12 cellular contexts compared by ENCODE assay signal in the genomic region with DNA sequence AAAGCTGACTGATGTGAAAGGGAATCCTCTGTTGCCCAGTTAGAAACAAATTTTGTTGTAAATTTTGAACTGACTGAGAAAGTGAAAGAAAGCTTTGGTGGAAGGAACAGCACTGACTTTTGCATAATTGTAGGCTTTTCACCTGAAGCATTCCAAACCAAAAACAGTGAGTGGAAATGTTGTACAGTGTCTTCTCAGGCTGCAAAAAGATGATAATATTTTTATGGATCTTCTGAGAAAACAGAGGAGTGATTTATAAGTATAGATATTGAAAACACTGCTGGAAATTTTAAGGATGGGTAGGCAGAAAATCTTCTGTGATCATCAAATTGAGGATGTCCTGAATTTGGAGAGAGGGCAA. TPM values are rescaled to one million over a fixed set of nuclear protein-coding genes. Genes with fewer than 3 reads are reported as not detected.
A peak's percentile ranks its signal among the peaks of the same experiment; 100 is the strongest.
DNase-seq lines count a peak whose midpoint lies in the region; ATAC-seq and TF ChIP-seq lines count a peak whose summit lies in the region.
"Had no signal": no experiment of that assay in that cellular context is flagged by ENCODE, and none has a peak within 500 bp of the region (broad histone marks: within the 10 kb centered on the region; RNA-seq: fewer than 3 reads in every experiment).

No MANE protein-coding gene starts in this region.

- H3K9me3 ChIP-seq in PC-9 (ENCODE audit: insufficient read depth, low read depth), result 0 out of 2 replicates have a peak, but pooled peaks cover 7% of the 10 kb centered on the region

- H3K4me1 ChIP-seq in PC-9 (replicated peaks; ENCODE audit: insufficient read depth), result peaks cover 33% of the 10 kb centered on the region
- peaks cover 29% of the 10 kb centered on the region for H3K4me1 ChIP-seq in foreskin keratinocyte

- H3K4me2 ChIP-seq in PC-9, result peak overlapping the region; percentile 58

- H3K36me3 ChIP-seq in PC-9 (ENCODE audit: low read depth), result no peaks in the 10 kb centered on the region
- H3K36me3 ChIP-seq: cardiac muscle cell had no signal

- no peaks in the 10 kb centered on the region for H3K79me2 ChIP-seq in PC-9 (ENCODE audit: low read depth)

- H3K27me3 ChIP-seq in PC-9 (ENCODE audit: insufficient read depth, low read depth) (no peaks in the 10 kb centered on the region), foreskin keratinocyte (no peaks in the 10 kb centered on the region)
- H3K27me3 ChIP-seq: cardiac muscle cell had no signal

- H3K27ac ChIP-seq in PC-9 (peak overlapping the region; percentile 100), foreskin keratinocyte (peak overlapping the region; percentile 99)
- H3K27ac ChIP-seq: cardiac muscle cell had no signal

- no peak for TF ChIP-seq CTCF in PC-9 (conservative IDR thresholded peaks at IDR 0.05)
- no peak for TF ChIP-seq CTCF in foreskin keratinocyte (conservative IDR thresholded peaks at IDR 0.05)

- H3K4me3 ChIP-seq in PC-9 (peak overlapping the region; percentile 37; the same call in 1 of the 2 replicates), skeletal muscle cell (ENCODE audit: low read depth, low read length) (peak overlapping the region; percentile 7)
- H3K4me3 ChIP-seq: cardiac muscle cell had no signal

- CTCF ChIA-PET in PC-9 (lab: Charles Lee), result interaction anchor here (0.7 kb wide), 1 partner anchor 39 kb away, joined by 6 read pairs; no protein-coding TSS in a partner anchor

- no peak overlapping the region for H2AFZ ChIP-seq in PC-9

- peaks cover 20% of the 10 kb centered on the region for H3F3A ChIP-seq in PC-9 (ENCODE audit: insufficient read depth, low read depth)

- ATAC-seq in GM18519 (IDR thresholded peaks at IDR 0.05; ENCODE audit: low FRiP score, unreplicated experiment) (peak; percentile 13), foreskin keratinocyte (no peak)
- ATAC-seq: natural killer cell treated with Interleukin-12 subunit alpha and Interleukin-12 subunit beta and Interleukin-15 and Interleukin-18, amount 100 ng/mL, for 72 hours had no signal

- TSS peak; percentile 88 for BruUV-seq in PC-9 (replicated peaks; lab: Mats Ljungman, UMichigan)

- H4K20me1 ChIP-seq in PC-9 (ENCODE audit: insufficient read depth), result no peaks in the 10 kb centered on the region

- intact Hi-C loops in PC-9 (cut with micrococcal nuclease; ENCODE audit: unreplicated experiment), result loop anchor here (1.0 to 10.0 kb wide), 5 partner anchors 31 to 140 kb away; no protein-coding TSS in a partner anchor

- DNase-seq in PC-9 (no peak), foreskin keratinocyte (no peak), skeletal muscle cell (ENCODE audit: low read depth) (no peak), NCI-H774 (lab: John Stamatoyannopoulos, UW) (no peak), NAMALWA (ENCODE audit: low spot score) (no peak), cerebellar cortex (ENCODE audit: low spot score) (no peak), DMS114 treated with DMSO at 0.1 percent for 48 hours (lab: John Stamatoyannopoulos, UW; ENCODE audit: unreplicated experiment) (no peak)
- DNase-seq: activated T-cell treated with anti-CD3 and anti-CD28 coated beads for 4 hours, Kasumi-1 had no signal

- no peaks in the 10 kb centered on the region for H3K9me2 ChIP-seq in PC-9 (ENCODE audit: insufficient read depth)

- POLR2A ChIA-PET in PC-9 (lab: Charles Lee; ENCODE audit: unreplicated experiment), result interaction anchor here (0.7 kb wide), 1 partner anchor 54 kb away, joined by 5 read pairs; no protein-coding TSS in a partner anchor

RNA-seq across cellular contexts. Expression of gene LURAP1L, which starts 40.0 kb away (rescaled TPM):
- 3.6 and 4.1 TPM in 2 replicates for total RNA-seq in PC-9 (2021)
- 3.6 TPM in 2 replicates for total RNA-seq in foreskin keratinocyte
- polyA plus RNA-seq in foreskin keratinocyte, result 2.4 and 2.7 TPM in 2 replicates
- total RNA-seq: natural killer cell treated with Interleukin-12 subunit alpha and Interleukin-12 subunit beta and Interleukin-15 and Interleukin-18, amount 100 ng/mL, for 72 hours had no signal
